ENCODE assay signal across 13 cellular contexts in genomic region chr2:150586858-150587257, GRCh38.
DNase-seq lines count a peak whose midpoint lies in the region; ATAC-seq and TF ChIP-seq lines count a peak whose summit lies in the region.
"Had no signal": no experiment of that assay in that cellular context is flagged by ENCODE, and none has a peak within 500 bp of the region (broad histone marks: within the 10 kb centered on the region; RNA-seq: fewer than 3 reads in every experiment).

No MANE protein-coding gene starts in this region.

- 37 to 51% methylated on average over 3 of the region's 3 CpGs for WGBS in heart right ventricle, 2 donors
- WGBS in adrenal gland, 4 donors: 9 to 26% (median 24%) methylated on average over 3 of the region's 3 CpGs
- WGBS in gastroesophageal sphincter (ENCODE audit: low coverage in 1 of 2), 2 donors: 17 to 23% methylated on average over 3 of the region's 3 CpGs

- H3K4me3 ChIP-seq in heart right ventricle: no peak overlapping the region
- no peak overlapping the region for H3K4me3 ChIP-seq in left ventricle myocardium inferior
- H3K4me3 ChIP-seq in adrenal gland: no peak overlapping the region
- no peak overlapping the region for H3K4me3 ChIP-seq in gastroesophageal sphincter

- H3K4me1 ChIP-seq in heart right ventricle (peaks cover 0 to 14% (median 6%) of the 10 kb centered on the region in 9 donors), left ventricle myocardium inferior (peaks cover 11% of the 10 kb centered on the region), adrenal gland (replicated peaks in 1 of 2) (peaks cover 11 to 21% of the 10 kb centered on the region in 2 donors), gastroesophageal sphincter (peaks cover 0 to 14% (median 12%) of the 10 kb centered on the region in 3 donors)

- ATAC-seq in heart right ventricle (peak in 5 of 8 donors; percentile 20 to 93 (median 42)), gastroesophageal sphincter (peak; percentile 78), HG03280 (IDR thresholded peaks at IDR 0.05; ENCODE audit: unreplicated experiment) (no peak)
- ATAC-seq: T-cell had no signal

- no peaks in the 10 kb centered on the region for H3K9me3 ChIP-seq in heart right ventricle
- H3K9me3 ChIP-seq in left ventricle myocardium inferior (replicated peaks): no peaks in the 10 kb centered on the region
- H3K9me3 ChIP-seq in adrenal gland (replicated peaks in 1 of 3): no peaks in the 10 kb centered on the region
- no peaks in the 10 kb centered on the region for H3K9me3 ChIP-seq in gastroesophageal sphincter

- no peak for DNase-seq in heart right ventricle
- no peak for DNase-seq in left ventricle myocardium inferior
- DNase-seq in adrenal gland: peak in 4 of 7 donors; percentile 24 to 53 (median 40)
- DNase-seq in NCI-H2171 treated with DMSO at 0.1 percent for 48 hours (lab: John Stamatoyannopoulos, UW): no peak
- no peak for DNase-seq in DMS 273 treated with DMSO at 0.1 percent for 48 hours (lab: John Stamatoyannopoulos, UW)
- no peak for DNase-seq in NCI-H2227 treated with DMSO at 0.1 percent for 48 hours (lab: John Stamatoyannopoulos, UW)
- DNase-seq: activated CD4-positive, alpha-beta memory T cell treated with anti-CD3 and anti-CD28 coated beads for 36 hours; activated naive CD8-positive, alpha-beta T cell treated with anti-CD3 and anti-CD28 coated beads for 36 hours; NCI-H446 treated with DMSO at 0.1 percent for 48 hours; stimulated activated naive CD4-positive, alpha-beta T cell treated with Interleukin-2 at 50 U/mL for 16 hours; T-cell had no signal

- H3K27me3 ChIP-seq in heart right ventricle (no peaks in the 10 kb centered on the region), left ventricle myocardium inferior (ENCODE audit: low read depth) (no peaks in the 10 kb centered on the region), adrenal gland (no peaks in the 10 kb centered on the region), gastroesophageal sphincter (no peaks in the 10 kb centered on the region)

- TF ChIP-seq POLR2A in adrenal gland (IDR thresholded peaks at IDR 0.05) (no peak), gastroesophageal sphincter (IDR thresholded peaks at IDR 0.05) (no peak)

- H3K27ac ChIP-seq in heart right ventricle (no peak overlapping the region), left ventricle myocardium inferior (replicated peaks) (no peak overlapping the region), adrenal gland (peak overlapping the region in 2 of 5 donors; percentile 10 to 39), gastroesophageal sphincter (no peak overlapping the region)

- intact Hi-C loops in heart right ventricle (cut with DNase I) (loop anchor here in 1 of 10 donors (10.0 kb wide), 1 partner anchor 72 kb away; no protein-coding TSS in a partner anchor), left ventricle myocardium inferior (cut with micrococcal nuclease) (no loop called here), adrenal gland (cut with DNase I) (no loop called here)

- TF ChIP-seq EP300 in gastroesophageal sphincter (IDR thresholded peaks at IDR 0.05): no peak

- no peaks in the 10 kb centered on the region for H3K36me3 ChIP-seq in heart right ventricle
- no peaks in the 10 kb centered on the region for H3K36me3 ChIP-seq in left ventricle myocardium inferior
- H3K36me3 ChIP-seq in adrenal gland (replicated peaks in 1 of 2): no peaks in the 10 kb centered on the region
- H3K36me3 ChIP-seq in gastroesophageal sphincter: no peaks in the 10 kb centered on the region

- no peak for TF ChIP-seq CTCF in heart right ventricle (IDR thresholded peaks at IDR 0.05)
- no peak for TF ChIP-seq CTCF in left ventricle myocardium inferior (IDR thresholded peaks at IDR 0.05; ENCODE audit: borderline replicate concordance)
- no peak for TF ChIP-seq CTCF in adrenal gland (IDR thresholded peaks at IDR 0.05)
- no peak for TF ChIP-seq CTCF in gastroesophageal sphincter (IDR thresholded peaks at IDR 0.05)

Comparison
In these comparisons a context has a peak if more than half of its experiments do, and no peak if none do; other contexts are left out.
1. DNase-seq: peak in adrenal gland (4 of 7); none in heart right ventricle (0 of 2), left ventricle myocardium inferior (single experiment), NCI-H2171 treated with DMSO at 0.1 percent for 48 hours (single experiment), DMS 273 treated with DMSO at 0.1 percent for 48 hours (single experiment) and NCI-H2227 treated with DMSO at 0.1 percent for 48 hours (single experiment).